ENCODE assay signal across 1 cellular context in genomic region chr15:59062985-59063384, GRCh38.
TF ChIP-seq lines count a peak whose summit lies in the region.

No MANE protein-coding gene starts in this region.

TF ChIP-seq in GM12878, 131 proteins besides CTCF, POLR2A, EP300 and RAD21 (continued from another document):
- no peak for TF ChIP-seq ZNF592 (IDR thresholded peaks at IDR 0.05)
- TF ChIP-seq LARP7 (IDR thresholded peaks at IDR 0.05): no peak
- no peak for TF ChIP-seq BCL11A (IDR thresholded peaks at IDR 0.05; ENCODE audit: low read depth, low read length)
- no peak for TF ChIP-seq NBN (IDR thresholded peaks at IDR 0.05)
- no peak for TF ChIP-seq MTA2 (IDR thresholded peaks at IDR 0.05; ENCODE audit: low read depth)
- TF ChIP-seq POLR2AphosphoS2 (IDR thresholded peaks at IDR 0.05; ENCODE audit: low read depth, low read length): no peak
- TF ChIP-seq GATAD2B (conservative IDR thresholded peaks at IDR 0.05; ENCODE audit: low read depth): no peak
- TF ChIP-seq E2F4 (IDR thresholded peaks at IDR 0.05; ENCODE audit: low read depth, low read length): no peak
- no peak for TF ChIP-seq HDAC2 (IDR thresholded peaks at IDR 0.05)
- TF ChIP-seq MTA3 (IDR thresholded peaks at IDR 0.05; ENCODE audit: borderline replicate concordance, low read length): no peak
TF ChIP-seq in GM12878: peak in this region for 0.
